ENCODE assay signal across 20 cellular contexts in genomic region chr4:8317474-8317873, GRCh38. TPM values are rescaled to one million over a fixed set of nuclear protein-coding genes. Genes with fewer than 3 reads are reported as not detected.
"Had no signal": no experiment of that assay in that cellular context is flagged by ENCODE, and none has a peak within 500 bp of the region (broad histone marks: within the 10 kb centered on the region; RNA-seq: fewer than 3 reads in every experiment).

No MANE protein-coding gene starts in this region.

- H3K4me1 Mint-ChIP-seq: activated CD4-positive, alpha-beta memory T cell treated with anti-CD3 and anti-CD28 coated beads, Interleukin-2, amount 10 ng/mL, durations not matched to agents 7 days and 5 days; activated CD4-positive, alpha-beta T cell treated with anti-CD3 and anti-CD28 coated beads, Interleukin-2, amount 10 ng/mL, durations not matched to agents 24 days and 14 days; T-cell had no signal

- H2AFZ ChIP-seq: parathyroid adenoma had no signal

- H3K36me3 Mint-ChIP-seq: natural killer cell treated with Interleukin-12 subunit alpha and Interleukin-12 subunit beta and Interleukin-15 and Interleukin-18, amount 100 ng/mL, for 72 hours; T-cell had no signal

- H3K27ac ChIP-seq: epithelial cell of prostate, left lung, neutrophil, parathyroid adenoma, upper lobe of right lung, VCaP had no signal

- H3K4me3 Mint-ChIP-seq: activated CD4-positive, alpha-beta memory T cell treated with anti-CD3 and anti-CD28 coated beads, Interleukin-2, amount 10 ng/mL, durations not matched to agents 7 days and 5 days; activated CD4-positive, alpha-beta T cell treated with anti-CD3 and anti-CD28 coated beads, Interleukin-2, amount 10 ng/mL, durations not matched to agents 24 days and 14 days; activated naive CD4-positive, alpha-beta T cell treated with anti-CD3 and anti-CD28 coated beads for 36 hours; activated T-cell treated with anti-CD3 and anti-CD28 coated beads, Interleukin-2, amount 50 U/mL, for 24 hours; natural killer cell treated with Interleukin-12 subunit alpha and Interleukin-12 subunit beta and Interleukin-15 and Interleukin-18, amount 100 ng/mL, for 72 hours; T-cell; T-helper 2 cell treated with Interferon-gamma antibody and Interleukin-4, amounts not matched to agents 5 μg/mL and 100 μg/mL, for 36 hours had no signal

- H3K36me3 ChIP-seq: left lung, neutrophil, upper lobe of right lung had no signal

- H3K9me3 Mint-ChIP-seq: activated CD4-positive, alpha-beta memory T cell treated with anti-CD3 and anti-CD28 coated beads, Interleukin-2, amount 10 ng/mL, durations not matched to agents 7 days and 5 days; activated CD4-positive, alpha-beta T cell treated with anti-CD3 and anti-CD28 coated beads, Interleukin-2, amount 10 ng/mL, durations not matched to agents 24 days and 14 days; activated T-helper 2 cell treated with anti-CD3 and anti-CD28 coated beads, Interferon-gamma antibody, Interleukin-2, Interleukin-4, amounts not matched to agents 10 μg/mL and 5 μg/mL and 100 μg/mL, durations not matched to agents 14 hours and 24 hours and 36 hours; natural killer cell treated with Interleukin-12 subunit alpha and Interleukin-12 subunit beta and Interleukin-15 and Interleukin-18, amount 100 ng/mL, for 72 hours; T-helper 2 cell treated with Interferon-gamma antibody and Interleukin-4, amounts not matched to agents 5 μg/mL and 100 μg/mL, for 36 hours had no signal

- H3K27me3 ChIP-seq: neutrophil, upper lobe of right lung had no signal

- ATAC-seq: activated CD4-positive, CD25-positive, alpha-beta regulatory T cell treated with anti-CD3 and anti-CD28 coated beads, Interleukin-2, amount 50 U/mL, for 24 hours; left lung; stimulated activated naive CD8-positive, alpha-beta T cell treated with anti-CD3 and anti-CD28 coated beads, Interleukin-15, Interleukin-2, amounts not matched to agents 100 U/mL and 50 U/mL, for 24 hours; T-cell; upper lobe of right lung had no signal

- DNase-seq: activated CD4-positive, alpha-beta memory T cell treated with anti-CD3 and anti-CD28 coated beads, Interleukin-2, amount 10 ng/mL, durations not matched to agents 7 days and 5 days; activated CD4-positive, alpha-beta T cell treated with anti-CD3 and anti-CD28 coated beads, Interleukin-2, amount 10 ng/mL, durations not matched to agents 24 days and 14 days; activated naive CD4-positive, alpha-beta T cell treated with anti-CD3 and anti-CD28 coated beads for 36 hours; amygdala; cortex of kidney; midbrain; stimulated activated CD4-positive, alpha-beta T cell treated with anti-CD3 and anti-CD28 coated beads, Interleukin-4, amount 100 ng/mL, for 24 hours; stimulated activated naive CD8-positive, alpha-beta T cell treated with anti-CD3 and anti-CD28 coated beads, Interleukin-15, Interleukin-2, amounts not matched to agents 100 U/mL and 50 U/mL, for 24 hours had no signal

- H3K9ac ChIP-seq: parathyroid adenoma had no signal

- H3K9me3 ChIP-seq: neutrophil, upper lobe of right lung had no signal

- H3K27ac Mint-ChIP-seq: activated CD4-positive, alpha-beta memory T cell treated with anti-CD3 and anti-CD28 coated beads, Interleukin-2, amount 10 ng/mL, durations not matched to agents 7 days and 5 days; activated CD4-positive, alpha-beta T cell treated with anti-CD3 and anti-CD28 coated beads, Interleukin-2, amount 10 ng/mL, durations not matched to agents 24 days and 14 days; activated naive CD4-positive, alpha-beta T cell treated with anti-CD3 and anti-CD28 coated beads for 36 hours; activated T-cell treated with anti-CD3 and anti-CD28 coated beads, Interleukin-2, amount 50 U/mL, for 24 hours; activated T-helper 2 cell treated with anti-CD3 and anti-CD28 coated beads, Interferon-gamma antibody, Interleukin-2, Interleukin-4, amounts not matched to agents 10 μg/mL and 5 μg/mL and 100 μg/mL, durations not matched to agents 14 hours and 24 hours and 36 hours; natural killer cell treated with Interleukin-12 subunit alpha and Interleukin-12 subunit beta and Interleukin-15 and Interleukin-18, amount 100 ng/mL, for 72 hours; T-cell; T-helper 2 cell treated with Interferon-gamma antibody and Interleukin-4, amounts not matched to agents 5 μg/mL and 100 μg/mL, for 36 hours had no signal

- H3K4me3 ChIP-seq: left lung, upper lobe of right lung had no signal

RNA-seq across cellular contexts. Expression of gene HTRA3, which starts 47.9 kb away (rescaled TPM):
- total RNA-seq: activated CD4-positive, alpha-beta memory T cell treated with anti-CD3 and anti-CD28 coated beads, Interleukin-2, amount 10 ng/mL, durations not matched to agents 7 days and 5 days; activated CD4-positive, alpha-beta T cell treated with anti-CD3 and anti-CD28 coated beads, Interleukin-2, amount 10 ng/mL, durations not matched to agents 24 days and 14 days; activated naive CD4-positive, alpha-beta T cell treated with anti-CD3 and anti-CD28 coated beads for 36 hours; natural killer cell treated with Interleukin-12 subunit alpha and Interleukin-12 subunit beta and Interleukin-15 and Interleukin-18, amount 100 ng/mL, for 72 hours had no signal
